In the genomic region with DNA sequence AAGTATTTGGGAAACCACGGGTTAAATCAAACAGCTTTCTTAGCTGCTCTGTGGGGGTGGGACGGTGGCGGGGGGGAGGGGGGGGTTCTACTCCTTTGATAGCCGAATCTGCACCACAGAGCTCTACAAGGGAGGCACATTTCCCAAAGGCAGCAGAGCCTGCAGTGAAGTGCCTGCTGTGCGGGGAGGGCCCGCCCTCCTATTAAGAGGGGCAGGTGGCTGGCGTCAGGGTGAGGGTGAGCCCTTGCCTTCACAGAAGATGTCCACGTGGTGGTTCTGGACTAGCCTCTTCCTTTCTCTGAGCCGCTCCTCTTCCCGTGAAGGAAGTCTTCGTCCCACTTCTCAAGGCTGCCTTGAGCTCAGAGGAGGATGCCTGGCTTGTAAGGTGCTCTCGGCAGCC, we compare ENCODE assay signal across 15 cellular contexts.
A peak's percentile ranks its signal among the peaks of the same experiment; 100 is the strongest.
DNase-seq lines count a peak whose midpoint lies in the region; ATAC-seq and TF ChIP-seq lines count a peak whose summit lies in the region.
"Had no signal": no experiment of that assay in that cellular context is flagged by ENCODE, and none has a peak within 500 bp of the region (broad histone marks: within the 10 kb centered on the region; RNA-seq: fewer than 3 reads in every experiment).

No MANE protein-coding gene starts in this region.

- H3K4me1 ChIP-seq in esophagus squamous epithelium (peaks cover 0 to 21% (median 4%) of the 10 kb centered on the region in 3 donors), muscle layer of duodenum (ENCODE audit: control insufficient read depth in 1 of 2, insufficient read depth in 2 of 2, low read length in 2 of 2) (no peaks in the 10 kb centered on the region), upper lobe of right lung (no peaks in the 10 kb centered on the region)

- WGBS in esophagus squamous epithelium, 2 donors: 27 to 43% methylated on average over 1 to 10 of the region's 12 CpGs

- H3K4me3 ChIP-seq in esophagus squamous epithelium (no peak overlapping the region), muscle layer of duodenum (ENCODE audit: low read depth in 1 of 2, low read length in 2 of 2) (no peak overlapping the region), upper lobe of right lung (no peak overlapping the region)

- H3K9me3 ChIP-seq in esophagus squamous epithelium (peaks cover 0 to 35% (median 31%) of the 10 kb centered on the region in 3 donors), muscle layer of duodenum (ENCODE audit: control insufficient read depth in 1 of 2, low read length in 2 of 2) (peaks cover 10 to 26% of the 10 kb centered on the region in 2 donors), upper lobe of right lung (no peaks in the 10 kb centered on the region)

- ATAC-seq in upper lobe of right lung (peak; percentile 43), GM19455 (IDR thresholded peaks at IDR 0.05; ENCODE audit: unreplicated experiment) (no peak)
- ATAC-seq: natural killer cell had no signal

- no peaks in the 10 kb centered on the region for H3K36me3 ChIP-seq in esophagus squamous epithelium
- peaks cover 0 to 4% of the 10 kb centered on the region in 2 donors for H3K36me3 ChIP-seq in muscle layer of duodenum (ENCODE audit: control insufficient read depth in 1 of 2, insufficient read depth in 2 of 2, low read length in 2 of 2)
- H3K36me3 ChIP-seq in upper lobe of right lung: no peaks in the 10 kb centered on the region

- peak overlapping the region; percentile 27 to 76 (median 58) for H3K27ac ChIP-seq in esophagus squamous epithelium
- peak overlapping the region; percentile 89 for H3K27ac ChIP-seq in muscle layer of duodenum (ENCODE audit: low read length)
- peak overlapping the region; percentile 53 for H3K27ac ChIP-seq in upper lobe of right lung

- no peak for TF ChIP-seq CTCF in esophagus squamous epithelium (IDR thresholded peaks at IDR 0.05)
- no peak for TF ChIP-seq CTCF in upper lobe of right lung (IDR thresholded peaks at IDR 0.05)

- no peak for TF ChIP-seq POLR2A in esophagus squamous epithelium (IDR thresholded peaks at IDR 0.05)

- H3K27me3 ChIP-seq in esophagus squamous epithelium (no peaks in the 10 kb centered on the region), muscle layer of duodenum (ENCODE audit: low read depth, low read length) (no peaks in the 10 kb centered on the region), upper lobe of right lung (no peaks in the 10 kb centered on the region)

- DNase-seq in NCI-H1417 (lab: John Stamatoyannopoulos, UW) (peak; percentile 34 to 82 (median 63)), NCI-H1417 treated with DMSO at 0.1 percent for 48 hours (lab: John Stamatoyannopoulos, UW) (no peak), esophagus squamous epithelium (lab: John Stamatoyannopoulos, UW) (no peak), upper lobe of right lung (no peak)
- no peak for DNase-seq in activated naive CD4-positive, alpha-beta T cell treated with Interleukin-2 at 50 U/mL for 16 hours
- no peak for DNase-seq in activated T-cell treated with anti-CD3 and anti-CD28 coated beads, Interleukin-2, amount 50 U/mL, for 48 hours
- DNase-seq: activated CD8-positive, alpha-beta memory T cell treated with anti-CD3 and anti-CD28 coated beads for 24 hours; activated naive CD8-positive, alpha-beta T cell treated with anti-CD3 and anti-CD28 coated beads, Interleukin-2, amount 10 ng/mL, durations not matched to agents 7 days and 5 days; GOT3; natural killer cell; NCI-H1436; stimulated activated CD4-positive, alpha-beta T cell treated with anti-CD3 and anti-CD28 coated beads, Interleukin-2, amount 100 ng/mL, for 24 hours; stimulated activated naive CD4-positive, alpha-beta T cell had no signal

- intact Hi-C loops in esophagus squamous epithelium (cut with DNase I): no loop called here
- intact Hi-C loops in upper lobe of right lung (cut with DNase I): no loop called here

Comparison
In these comparisons a context has a peak if more than half of its experiments do, and no peak if none do; other contexts are left out.
1. DNase-seq: peak in NCI-H1417 (3 of 3); none in NCI-H1417 treated with DMSO at 0.1 percent for 48 hours (single experiment), esophagus squamous epithelium (single experiment), upper lobe of right lung (single experiment), activated naive CD4-positive, alpha-beta T cell treated with Interleukin-2 at 50 U/mL for 16 hours (single experiment) and activated T-cell treated with anti-CD3 and anti-CD28 coated beads, Interleukin-2, amount 50 U/mL, for 48 hours (0 of 2).
2. Peak in every context shown above with its lines, with median percentiles within 50 percentile points of each other: H3K27ac ChIP-seq.